8 cellular contexts compared by ENCODE assay signal in the genomic region with DNA sequence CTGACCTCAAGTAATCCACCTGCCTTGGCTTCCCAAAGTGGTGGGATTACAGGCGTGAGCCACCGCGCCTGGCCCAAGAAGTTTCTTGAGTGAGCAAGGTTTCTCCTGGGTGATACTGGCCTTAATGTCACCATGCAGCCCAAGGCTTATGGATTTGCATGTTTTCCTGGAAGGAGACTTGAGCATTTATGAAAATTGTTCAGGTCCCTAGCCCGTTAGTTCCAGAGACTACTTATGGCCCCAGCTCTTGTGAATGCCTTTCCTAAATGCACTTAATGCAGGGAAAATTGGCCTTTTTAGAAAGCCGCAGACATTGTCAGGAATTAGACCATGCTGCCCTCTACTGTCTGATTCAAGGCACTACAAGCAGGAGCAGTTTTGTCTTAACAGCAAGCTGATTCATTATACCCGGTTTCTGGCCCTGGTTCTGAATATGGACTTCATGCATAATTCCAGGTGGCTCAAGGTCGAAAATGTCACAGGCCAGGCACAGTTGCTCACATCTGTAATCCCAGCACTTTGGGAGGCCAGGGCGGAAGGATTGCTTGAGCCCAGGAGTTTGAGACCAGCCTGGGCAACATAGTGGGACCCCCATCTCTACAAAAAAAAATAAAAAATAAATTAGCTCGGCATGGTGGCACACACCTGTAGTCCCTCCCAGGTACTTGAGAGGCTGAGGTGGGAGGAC.
DNase-seq lines count a peak whose midpoint lies in the region; ATAC-seq and TF ChIP-seq lines count a peak whose summit lies in the region.

No MANE protein-coding gene starts in this region.

- H3K4me1 Mint-ChIP-seq in stimulated activated memory B cell treated with anti-CD40 and anti-IgM and Interleukin-4, amounts not matched to agents 10 μg/mL and 1 μg/mL and 100 μg/mL, for 72 hours: peaks cover 15% of the 10 kb centered on the region

- H3K4me1 ChIP-seq in liver (ENCODE audit: control insufficient read depth in 4 of 4, insufficient read depth in 4 of 4, low read length in 3 of 4): peaks cover 0 to 2% (median under 1%) of the 10 kb centered on the region in 4 donors

- H3K4me3 Mint-ChIP-seq in stimulated activated memory B cell treated with anti-CD40 and anti-IgM and Interleukin-4, amounts not matched to agents 10 μg/mL and 1 μg/mL and 100 μg/mL, for 72 hours: no peak overlapping the region

- H3K9ac ChIP-seq in liver (ENCODE audit: low read depth in 1 of 2, low read length in 2 of 2): no peak overlapping the region

- H3K9me3 ChIP-seq in liver (ENCODE audit: control insufficient read depth in 4 of 4, low read length in 3 of 4): no peaks in the 10 kb centered on the region

- TF ChIP-seq CTCF in GM20000 (IDR thresholded peaks at IDR 0.05; ENCODE audit: extremely low read depth, missing control alignments) (peak; percentile 88), VCaP (conservative IDR thresholded peaks at IDR 0.05) (peak; percentile 86), liver (IDR thresholded peaks at IDR 0.05; ENCODE audit: low read depth, low read length, missing input control) (peak; percentile 98)

- DNase-seq in AG20443 (ENCODE audit: low spot score) (peak; percentile 84), GM20000 (ENCODE audit: low spot score) (peak; percentile 70), NCI-H2196 (lab: John Stamatoyannopoulos, UW; ENCODE audit: unreplicated experiment) (peak; percentile 82), dedifferentiated amniotic fluid mesenchymal stem cell (ENCODE audit: extremely low spot score) (peak; percentile 79)

- no peak overlapping the region for H3K4me3 ChIP-seq in liver (ENCODE audit: low read depth in 1 of 3, low read length in 3 of 3)

- H3K36me3 Mint-ChIP-seq in stimulated activated memory B cell treated with anti-CD40 and anti-IgM and Interleukin-4, amounts not matched to agents 10 μg/mL and 1 μg/mL and 100 μg/mL, for 72 hours: peaks cover 42% of the 10 kb centered on the region

- H3K27ac ChIP-seq in VCaP (no peak overlapping the region), liver (ENCODE audit: low read depth in 1 of 2, low read length in 2 of 2) (no peak overlapping the region)

- no peaks in the 10 kb centered on the region for H3K27me3 Mint-ChIP-seq in stimulated activated memory B cell treated with anti-CD40 and anti-IgM and Interleukin-4, amounts not matched to agents 10 μg/mL and 1 μg/mL and 100 μg/mL, for 72 hours

- no peak overlapping the region for H3K27ac Mint-ChIP-seq in stimulated activated memory B cell treated with anti-CD40 and anti-IgM and Interleukin-4, amounts not matched to agents 10 μg/mL and 1 μg/mL and 100 μg/mL, for 72 hours

- no peaks in the 10 kb centered on the region for H3K27me3 ChIP-seq in liver (ENCODE audit: control insufficient read depth in 4 of 4, insufficient read depth in 4 of 4, low read length in 3 of 4)

- H3K9me3 Mint-ChIP-seq in stimulated activated memory B cell treated with anti-CD40 and anti-IgM and Interleukin-4, amounts not matched to agents 10 μg/mL and 1 μg/mL and 100 μg/mL, for 72 hours: no peaks in the 10 kb centered on the region

- no peaks in the 10 kb centered on the region for H3K36me3 ChIP-seq in liver (ENCODE audit: control insufficient read depth in 4 of 4, insufficient read depth in 3 of 4, low read depth in 1 of 4, low read length in 3 of 4)

- 51% methylated on average over 9 of the region's 9 CpGs for WGBS in liver

- peak; percentile 95 to 98 for TF ChIP-seq RAD21 in liver (IDR thresholded peaks at IDR 0.05)

- ATAC-seq in stimulated activated memory B cell treated with anti-CD40 and anti-IgM and Interleukin-4, amounts not matched to agents 10 μg/mL and 1 μg/mL and 100 μg/mL, for 72 hours: peak; percentile 71
- ATAC-seq in GM21528 (IDR thresholded peaks at IDR 0.05; ENCODE audit: low FRiP score, unreplicated experiment): no peak

TF ChIP-seq in liver, 16 proteins besides CTCF, POLR2A, EP300 and RAD21:
- TF ChIP-seq MAX (IDR thresholded peaks at IDR 0.05): no peak
- TF ChIP-seq FOXA2 (IDR thresholded peaks at IDR 0.05): no peak
- TF ChIP-seq GABPA (IDR thresholded peaks at IDR 0.05 in 1 of 2, conservative IDR thresholded peaks at IDR 0.05 in 1 of 2): no peak
- TF ChIP-seq YY1 (IDR thresholded peaks at IDR 0.05): no peak
- TF ChIP-seq, protein P1, sequence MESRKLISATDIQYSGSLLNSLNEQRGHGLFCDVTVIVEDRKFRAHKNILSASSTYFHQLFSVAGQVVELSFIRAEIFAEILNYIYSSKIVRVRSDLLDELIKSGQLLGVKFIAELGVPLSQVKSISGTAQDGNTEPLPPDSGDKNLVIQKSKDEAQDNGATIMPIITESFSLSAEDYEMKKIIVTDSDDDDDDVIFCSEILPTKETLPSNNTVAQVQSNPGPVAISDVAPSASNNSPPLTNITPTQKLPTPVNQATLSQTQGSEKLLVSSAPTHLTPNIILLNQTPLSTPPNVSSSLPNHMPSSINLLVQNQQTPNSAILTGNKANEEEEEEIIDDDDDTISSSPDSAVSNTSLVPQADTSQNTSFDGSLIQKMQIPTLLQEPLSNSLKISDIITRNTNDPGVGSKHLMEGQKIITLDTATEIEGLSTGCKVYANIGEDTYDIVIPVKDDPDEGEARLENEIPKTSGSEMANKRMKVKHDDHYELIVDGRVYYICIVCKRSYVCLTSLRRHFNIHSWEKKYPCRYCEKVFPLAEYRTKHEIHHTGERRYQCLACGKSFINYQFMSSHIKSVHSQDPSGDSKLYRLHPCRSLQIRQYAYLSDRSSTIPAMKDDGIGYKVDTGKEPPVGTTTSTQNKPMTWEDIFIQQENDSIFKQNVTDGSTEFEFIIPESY (IDR thresholded peaks at IDR 0.05): no peak
- TF ChIP-seq HNF4A (conservative IDR thresholded peaks at IDR 0.05): no peak
- no peak for TF ChIP-seq SP1 (IDR thresholded peaks at IDR 0.05)
- TF ChIP-seq FOXA1 (IDR thresholded peaks at IDR 0.05): no peak
- no peak for TF ChIP-seq JUND (IDR thresholded peaks at IDR 0.05)
- TF ChIP-seq EGR1 (IDR thresholded peaks at IDR 0.05; ENCODE audit: low read depth in 2 of 2): no peak
- TF ChIP-seq, protein P2, sequence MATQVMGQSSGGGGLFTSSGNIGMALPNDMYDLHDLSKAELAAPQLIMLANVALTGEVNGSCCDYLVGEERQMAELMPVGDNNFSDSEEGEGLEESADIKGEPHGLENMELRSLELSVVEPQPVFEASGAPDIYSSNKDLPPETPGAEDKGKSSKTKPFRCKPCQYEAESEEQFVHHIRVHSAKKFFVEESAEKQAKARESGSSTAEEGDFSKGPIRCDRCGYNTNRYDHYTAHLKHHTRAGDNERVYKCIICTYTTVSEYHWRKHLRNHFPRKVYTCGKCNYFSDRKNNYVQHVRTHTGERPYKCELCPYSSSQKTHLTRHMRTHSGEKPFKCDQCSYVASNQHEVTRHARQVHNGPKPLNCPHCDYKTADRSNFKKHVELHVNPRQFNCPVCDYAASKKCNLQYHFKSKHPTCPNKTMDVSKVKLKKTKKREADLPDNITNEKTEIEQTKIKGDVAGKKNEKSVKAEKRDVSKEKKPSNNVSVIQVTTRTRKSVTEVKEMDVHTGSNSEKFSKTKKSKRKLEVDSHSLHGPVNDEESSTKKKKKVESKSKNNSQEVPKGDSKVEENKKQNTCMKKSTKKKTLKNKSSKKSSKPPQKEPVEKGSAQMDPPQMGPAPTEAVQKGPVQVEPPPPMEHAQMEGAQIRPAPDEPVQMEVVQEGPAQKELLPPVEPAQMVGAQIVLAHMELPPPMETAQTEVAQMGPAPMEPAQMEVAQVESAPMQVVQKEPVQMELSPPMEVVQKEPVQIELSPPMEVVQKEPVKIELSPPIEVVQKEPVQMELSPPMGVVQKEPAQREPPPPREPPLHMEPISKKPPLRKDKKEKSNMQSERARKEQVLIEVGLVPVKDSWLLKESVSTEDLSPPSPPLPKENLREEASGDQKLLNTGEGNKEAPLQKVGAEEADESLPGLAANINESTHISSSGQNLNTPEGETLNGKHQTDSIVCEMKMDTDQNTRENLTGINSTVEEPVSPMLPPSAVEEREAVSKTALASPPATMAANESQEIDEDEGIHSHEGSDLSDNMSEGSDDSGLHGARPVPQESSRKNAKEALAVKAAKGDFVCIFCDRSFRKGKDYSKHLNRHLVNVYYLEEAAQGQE (IDR thresholded peaks at IDR 0.05): no peak
TF ChIP-seq in liver: peak in this region for 0.
